ENCODE assay signal across 12 cellular contexts in genomic region chr4:20255251-20255586, GRCh38. TPM values are rescaled to one million over a fixed set of nuclear protein-coding genes. Genes with fewer than 3 reads are reported as not detected.
DNase-seq lines count a peak whose midpoint lies in the region; ATAC-seq and TF ChIP-seq lines count a peak whose summit lies in the region.
"Had no signal": no experiment of that assay in that cellular context is flagged by ENCODE, and none has a peak within 500 bp of the region (broad histone marks: within the 10 kb centered on the region; RNA-seq: fewer than 3 reads in every experiment).

No MANE protein-coding gene starts in this region.

- H3K27ac Mint-ChIP-seq in glutamatergic neuron (ENCODE audit: unreplicated experiment): no peak overlapping the region
- H3K27ac Mint-ChIP-seq: activated CD4-positive, alpha-beta T cell treated with anti-CD3 and anti-CD28 coated beads, Interleukin-2, amount 10 ng/mL, durations not matched to agents 7 days and 5 days; activated naive CD8-positive, alpha-beta T cell treated with anti-CD3 and anti-CD28 coated beads, Interleukin-2, amount 10 ng/mL, durations not matched to agents 7 days and 5 days; stimulated activated effector memory CD8-positive, alpha-beta T cell treated with anti-CD3 and anti-CD28 coated beads, Interleukin-12 subunit alpha, Interleukin-12 subunit beta, amount 100 ng/mL, for 72 hours had no signal

- H3K4me3 ChIP-seq in BJ (ENCODE audit: low read depth, low read length) (peak overlapping the region; percentile 95), WI38 (ENCODE audit: low read depth, low read length) (peak overlapping the region; percentile 62), prostate gland (peak overlapping the region; percentile 52 to 56)

- intact Hi-C loops in prostate gland (cut with DNase I): no loop called here

- H3K4me1 ChIP-seq in prostate gland (replicated peaks): no peaks in the 10 kb centered on the region

- H3K4me3 Mint-ChIP-seq in glutamatergic neuron (ENCODE audit: unreplicated experiment): peak overlapping the region; percentile 99
- H3K4me3 Mint-ChIP-seq: activated CD4-positive, alpha-beta T cell treated with anti-CD3 and anti-CD28 coated beads, Interleukin-2, amount 10 ng/mL, durations not matched to agents 7 days and 5 days; activated naive CD8-positive, alpha-beta T cell treated with anti-CD3 and anti-CD28 coated beads, Interleukin-2, amount 10 ng/mL, durations not matched to agents 7 days and 5 days; stimulated activated effector memory CD8-positive, alpha-beta T cell treated with anti-CD3 and anti-CD28 coated beads, Interleukin-12 subunit alpha, Interleukin-12 subunit beta, amount 100 ng/mL, for 72 hours had no signal

- CTCF ChIA-PET in BJ (lab: Yijun Ruan, JAX): interaction anchor here (0.6 to 0.9 kb wide), 2 partner anchors 10 to 167 kb away, joined by 3 read pairs; no protein-coding TSS in a partner anchor

- POLR2A ChIA-PET in BJ (lab: Charles Lee): no interaction called here

- peaks cover 10% of the 10 kb centered on the region for H3K9me3 Mint-ChIP-seq in glutamatergic neuron (ENCODE audit: unreplicated experiment)
- H3K9me3 Mint-ChIP-seq: activated CD4-positive, alpha-beta T cell treated with anti-CD3 and anti-CD28 coated beads, Interleukin-2, amount 10 ng/mL, durations not matched to agents 7 days and 5 days had no signal

- H3K36me3 ChIP-seq in BJ (ENCODE audit: control insufficient read depth, insufficient read depth, low read length): no peaks in the 10 kb centered on the region
- no peaks in the 10 kb centered on the region for H3K36me3 ChIP-seq in prostate gland

- H3K27me3 ChIP-seq in BJ (ENCODE audit: control insufficient read depth, insufficient read depth, low read length): no peaks in the 10 kb centered on the region
- H3K27me3 ChIP-seq in prostate gland (replicated peaks; ENCODE audit: insufficient read depth): peaks cover 4% of the 10 kb centered on the region

- H3K9me3 ChIP-seq in prostate gland: no peaks in the 10 kb centered on the region

- TF ChIP-seq CTCF in BJ (IDR thresholded peaks at IDR 0.05; ENCODE audit: insufficient read depth, low read depth, low read length): no peak
- TF ChIP-seq CTCF in WI38 (IDR thresholded peaks at IDR 0.05; ENCODE audit: low read depth, low read length): no peak
- no peak for TF ChIP-seq CTCF in glutamatergic neuron (IDR thresholded peaks at IDR 0.05; ENCODE audit: partially characterized antibody, unreplicated experiment)
- no peak for TF ChIP-seq CTCF in prostate gland (IDR thresholded peaks at IDR 0.05)

- H3K27me3 Mint-ChIP-seq in glutamatergic neuron (ENCODE audit: unreplicated experiment): peaks cover 22% of the 10 kb centered on the region

- peaks cover 4% of the 10 kb centered on the region for H3K4me1 Mint-ChIP-seq in glutamatergic neuron (ENCODE audit: low read depth, unreplicated experiment)
- H3K4me1 Mint-ChIP-seq: stimulated activated effector memory CD8-positive, alpha-beta T cell treated with anti-CD3 and anti-CD28 coated beads, Interleukin-12 subunit alpha, Interleukin-12 subunit beta, amount 100 ng/mL, for 72 hours had no signal

- TF ChIP-seq POLR2A in prostate gland (IDR thresholded peaks at IDR 0.05): no peak

- peak overlapping the region in 1 of 2 donors; percentile 41 for H3K27ac ChIP-seq in prostate gland

- DNase-seq in BJ (ENCODE audit: low read depth) (no peak), glutamatergic neuron (no peak), prostate gland (ENCODE audit: low spot score) (no peak), NCI-H1048 (lab: John Stamatoyannopoulos, UW) (no peak), DMS79 (lab: John Stamatoyannopoulos, UW) (no peak), NCI-H510A treated with DMSO at 0.1 percent for 48 hours (lab: John Stamatoyannopoulos, UW) (no peak)
- DNase-seq: activated CD4-positive, alpha-beta T cell treated with anti-CD3 and anti-CD28 coated beads, Interleukin-2, amount 10 ng/mL, durations not matched to agents 7 days and 5 days; activated naive CD8-positive, alpha-beta T cell treated with anti-CD3 and anti-CD28 coated beads, Interleukin-2, amount 10 ng/mL, durations not matched to agents 7 days and 5 days; NCI-H1105 had no signal

- WGBS in prostate gland: 41% methylated on average over 8 of the region's 8 CpGs

- ATAC-seq in HG02840 (IDR thresholded peaks at IDR 0.05; ENCODE audit: low FRiP score, unreplicated experiment): no peak
- ATAC-seq: stimulated activated effector memory CD8-positive, alpha-beta T cell treated with anti-CD3 and anti-CD28 coated beads, Interleukin-12 subunit alpha, Interleukin-12 subunit beta, amount 100 ng/mL, for 72 hours had no signal

- no peaks in the 10 kb centered on the region for H3K36me3 Mint-ChIP-seq in glutamatergic neuron (ENCODE audit: unreplicated experiment)
- H3K36me3 Mint-ChIP-seq: activated naive CD8-positive, alpha-beta T cell treated with anti-CD3 and anti-CD28 coated beads, Interleukin-2, amount 10 ng/mL, durations not matched to agents 7 days and 5 days; stimulated activated effector memory CD8-positive, alpha-beta T cell treated with anti-CD3 and anti-CD28 coated beads, Interleukin-12 subunit alpha, Interleukin-12 subunit beta, amount 100 ng/mL, for 72 hours had no signal

RNA-seq across cellular contexts. Expression of gene SLIT2, which starts 3.5 kb away (rescaled TPM):
- polyA plus RNA-seq in BJ (2011; rRNA removed): 33.2 and 40.9 TPM in 2 replicates
- 82.5 and 85.6 TPM in 2 replicates for polyA minus RNA-seq in BJ (2011; rRNA and poly(A)+ RNA removed)
- total RNA-seq in glutamatergic neuron (ENCODE audit: unreplicated experiment) (21.6 TPM), prostate gland (10 to 100 TPM in 1 of 2 donors, 1 to 10 TPM in 1; 8.5 to 11.0 TPM)
- total RNA-seq: activated CD4-positive, alpha-beta T cell treated with anti-CD3 and anti-CD28 coated beads, Interleukin-2, amount 10 ng/mL, durations not matched to agents 7 days and 5 days; activated naive CD8-positive, alpha-beta T cell treated with anti-CD3 and anti-CD28 coated beads, Interleukin-2, amount 10 ng/mL, durations not matched to agents 7 days and 5 days had no signal
